ENCODE assay signal across 10 cellular contexts in the genomic region with DNA sequence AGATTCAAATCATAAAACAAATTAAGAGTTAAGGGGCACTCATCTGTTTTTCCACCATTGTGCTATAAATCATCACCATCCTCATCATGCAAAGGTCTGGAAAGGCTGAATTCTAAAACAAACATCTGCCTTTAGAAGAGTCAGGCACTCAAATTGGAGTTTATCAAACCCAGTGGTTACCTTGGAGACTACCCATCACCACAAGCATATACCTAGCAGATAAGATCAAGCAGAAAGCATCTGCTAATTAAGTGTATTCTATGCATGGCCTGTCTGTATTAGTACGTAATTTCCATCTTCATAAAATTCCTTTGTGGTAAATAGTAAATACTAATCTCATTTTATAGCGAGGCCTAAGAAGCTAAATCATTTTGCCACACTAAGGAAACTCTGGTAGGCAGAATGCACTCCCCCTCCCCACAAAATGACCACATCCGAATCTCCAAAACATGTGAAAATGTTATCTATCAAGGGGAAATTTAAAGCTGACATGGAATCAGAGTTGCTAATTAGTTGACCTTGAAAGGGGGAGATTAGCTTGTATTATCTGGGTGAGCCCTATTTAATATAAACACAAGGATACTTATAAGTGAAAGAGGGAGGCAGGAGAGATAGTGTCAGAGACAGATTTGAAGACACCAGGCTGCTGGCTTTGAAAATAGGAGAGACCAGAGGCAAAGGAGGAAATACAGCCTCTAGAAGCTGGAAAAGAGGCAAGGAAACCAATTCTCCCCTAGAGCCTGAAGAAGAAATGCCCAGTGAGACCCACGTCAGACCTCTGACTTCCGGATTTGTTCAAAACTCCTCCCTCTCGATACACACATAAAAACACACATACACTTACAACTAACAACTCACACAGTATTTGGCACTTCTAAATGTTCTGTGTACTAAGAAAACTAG. TPM values are rescaled to one million over a fixed set of nuclear protein-coding genes. Genes with fewer than 3 reads are reported as not detected.
DNase-seq lines count a peak whose midpoint lies in the region; ATAC-seq and TF ChIP-seq lines count a peak whose summit lies in the region.
"Had no signal": no experiment of that assay in that cellular context is flagged by ENCODE, and none has a peak within 500 bp of the region (broad histone marks: within the 10 kb centered on the region; RNA-seq: fewer than 3 reads in every experiment).

No MANE protein-coding gene starts in this region.

- no peak for TF ChIP-seq POLR2A in adrenal gland (IDR thresholded peaks at IDR 0.05)

- peaks cover 30 to 63% of the 10 kb centered on the region in 2 donors for H3K4me1 ChIP-seq in adrenal gland (replicated peaks in 1 of 2)

- H3K27ac ChIP-seq in adrenal gland = peak overlapping the region in 3 of 5 donors; percentile 13 to 30 (median 27)
- H3K27ac ChIP-seq: epithelial cell of prostate had no signal

- H3K36me3 ChIP-seq in adrenal gland (replicated peaks in 1 of 2) = no peaks in the 10 kb centered on the region

- H3K27ac Mint-ChIP-seq in naive thymus-derived CD8-positive, alpha-beta T cell = peak overlapping the region; percentile 75 to 93 (median 88)

- POLR2A ChIA-PET in naive thymus-derived CD8-positive, alpha-beta T cell (lab: Charles Lee) = interaction anchor here (0.6 to 1.4 kb wide), 3 partner anchors 14 to 212 kb away, joined by 3 to 5 read pairs (median 3); no protein-coding TSS in a partner anchor

- peak; percentile 66 for DNase-seq in DMS53 (lab: John Stamatoyannopoulos, UW)
- no peak for DNase-seq in DMS53 treated with DMSO at 0.1 percent for 48 hours (lab: John Stamatoyannopoulos, UW; ENCODE audit: unreplicated experiment)
- peak; percentile 3 for DNase-seq in NCI-H526 treated with DMSO at 0.1 percent for 48 hours (lab: John Stamatoyannopoulos, UW)
- DNase-seq in adrenal gland = no peak
- peak in 5 of 10 donors; percentile 36 to 54 (median 45) for DNase-seq in naive thymus-derived CD8-positive, alpha-beta T cell
- DNase-seq in foreskin fibroblast = no peak
- DNase-seq: 8988T had no signal

- peak; percentile 77 to 90 for ATAC-seq in naive thymus-derived CD8-positive, alpha-beta T cell
- no peak for ATAC-seq in GM19397 (IDR thresholded peaks at IDR 0.05; ENCODE audit: unreplicated experiment)
- ATAC-seq in HG03565 (IDR thresholded peaks at IDR 0.05; ENCODE audit: unreplicated experiment) = no peak

- H3K9me3 Mint-ChIP-seq in naive thymus-derived CD8-positive, alpha-beta T cell = no peaks in the 10 kb centered on the region

- no peaks in the 10 kb centered on the region for H3K27me3 ChIP-seq in adrenal gland

- H3K9me3 ChIP-seq in adrenal gland (replicated peaks in 1 of 3) = no peaks in the 10 kb centered on the region

- peaks cover 26 to 72% (median 65%) of the 10 kb centered on the region in 4 donors for H3K4me1 Mint-ChIP-seq in naive thymus-derived CD8-positive, alpha-beta T cell

- H3K36me3 Mint-ChIP-seq in naive thymus-derived CD8-positive, alpha-beta T cell = peaks cover 0 to 10% (median 3%) of the 10 kb centered on the region in 3 donors

- 31 to 40% (median 36%) methylated on average over 6 of the region's 6 CpGs for WGBS in adrenal gland, 4 donors

- peak overlapping the region; percentile 16 to 80 (median 64) for H3K4me3 Mint-ChIP-seq in naive thymus-derived CD8-positive, alpha-beta T cell

- H3K27me3 Mint-ChIP-seq in naive thymus-derived CD8-positive, alpha-beta T cell = no peaks in the 10 kb centered on the region

- H3K4me3 ChIP-seq in adrenal gland (no peak overlapping the region), foreskin fibroblast (ENCODE audit: low read depth in 1 of 2, low read length in 2 of 2) (no peak overlapping the region)

- intact Hi-C loops in adrenal gland (cut with DNase I) = no loop called here

- TF ChIP-seq CTCF in adrenal gland (IDR thresholded peaks at IDR 0.05) (no peak), foreskin fibroblast (IDR thresholded peaks at IDR 0.05; ENCODE audit: low read depth, low read length) (no peak)

RNA-seq across cellular contexts. Expression of a gene that starts 23.2 kb away (rescaled TPM):
- 10 to 100 TPM; 12.4 to 33.4 (median 28.1) TPM for total RNA-seq in adrenal gland
- polyA plus RNA-seq in adrenal gland = 10 to 100 TPM; 17.0 to 31.5 (median 22.5) TPM
- 100 to 1,000 TPM in 1 of 2 experiments, 10 to 100 TPM in 1; 92.2 to 105 TPM for total RNA-seq in naive thymus-derived CD8-positive, alpha-beta T cell
- polyA plus RNA-seq in naive thymus-derived CD8-positive, alpha-beta T cell = 10 to 100 TPM; 37.4 to 58.0 (median 52.8) TPM

RNA-seq across cellular contexts. Expression of a gene that starts 23.6 kb away (rescaled TPM):
- 10 to 100 TPM; 12.6 to 50.9 (median 34.6) TPM for total RNA-seq in adrenal gland
- polyA plus RNA-seq in adrenal gland = 10 to 100 TPM; 30.4 to 63.7 (median 32.8) TPM
- total RNA-seq in naive thymus-derived CD8-positive, alpha-beta T cell = 10 to 100 TPM; 55.1 to 55.3 TPM
- 10 to 100 TPM; 43.7 to 69.4 (median 57.3) TPM for polyA plus RNA-seq in naive thymus-derived CD8-positive, alpha-beta T cell

Comparison
In these comparisons a context has a peak if more than half of its experiments do, and no peak if none do; other contexts are left out.
1. DNase-seq: peak in DMS53 (single experiment) and NCI-H526 treated with DMSO at 0.1 percent for 48 hours (single experiment); none in DMS53 treated with DMSO at 0.1 percent for 48 hours (single experiment), adrenal gland (0 of 7) and foreskin fibroblast (0 of 2).
2. ATAC-seq: peak in naive thymus-derived CD8-positive, alpha-beta T cell (2 of 2); none in GM19397 (single experiment) and HG03565 (single experiment).